Comparison of ENCODE assay signal across 7 cellular contexts in genomic region chr20:62794007-62794724, GRCh38.
A peak's percentile ranks its signal among the peaks of the same experiment; 100 is the strongest.
DNase-seq lines count a peak whose midpoint lies in the region; ATAC-seq and TF ChIP-seq lines count a peak whose summit lies in the region.

No MANE protein-coding gene starts in this region.

- TF ChIP-seq CTCF in retinal pigment epithelial cell (conservative IDR thresholded peaks at IDR 0.05; ENCODE audit: low read depth, low read length), result no peak

- DNase-seq in NCI-H1930 (lab: John Stamatoyannopoulos, UW), result peak; percentile 87 to 93
- peak; percentile 90 for DNase-seq in T-helper 9 cell
- peak; percentile 98 for DNase-seq in astrocyte of the hippocampus (ENCODE audit: low read depth, low spot score)
- DNase-seq in hippocampal formation (lab: John Stamatoyannopoulos, UW), result peak; percentile 95
- peak; percentile 67 for DNase-seq in retinal pigment epithelial cell (ENCODE audit: low read depth)

- H3K4me3 ChIP-seq in retinal pigment epithelial cell (ENCODE audit: low read length), result peak overlapping the region; percentile 57

- peak; percentile 71 for ATAC-seq in GM18511 (IDR thresholded peaks at IDR 0.05; ENCODE audit: unreplicated experiment)
- peak; percentile 58 for ATAC-seq in HG02973 (IDR thresholded peaks at IDR 0.05; ENCODE audit: unreplicated experiment)

Comparison
In these comparisons a context has a peak if more than half of its experiments do, and no peak if none do; other contexts are left out.
1. Peak in every context shown above with its lines: DNase-seq, ATAC-seq and H3K4me3 ChIP-seq.